ENCODE assay signal across 22 cellular contexts in genomic region chrY:2883561-2883960, GRCh38. TPM values are rescaled to one million over a fixed set of nuclear protein-coding genes. Genes with fewer than 3 reads are reported as not detected.
"Had no signal": no experiment of that assay in that cellular context is flagged by ENCODE, and none has a peak within 500 bp of the region (broad histone marks: within the 10 kb centered on the region; RNA-seq: fewer than 3 reads in every experiment).

No MANE protein-coding gene starts in this region.

- DNase-seq: activated CD4-positive, alpha-beta T cell treated with anti-CD3 and anti-CD28 coated beads for 1 hour; activated CD4-positive, alpha-beta T cell treated with anti-CD3 and anti-CD28 coated beads, Interleukin-2, amount 10 ng/mL, durations not matched to agents 24 days and 14 days; activated CD4-positive, alpha-beta T cell treated with anti-CD3 and anti-CD28 coated beads, Interleukin-2, amount 50 U/mL, for 48 hours; activated CD8-positive, alpha-beta memory T cell treated with anti-CD3 and anti-CD28 coated beads, Interleukin-2, amount 10 ng/mL, durations not matched to agents 7 days and 5 days; activated effector memory CD4-positive, alpha-beta T cell treated with Interleukin-2 at 50 U/mL for 16 hours; activated naive CD4-positive, alpha-beta T cell; activated T-cell treated with anti-CD3 and anti-CD28 coated beads, Interleukin-2, amount 50 U/mL, for 24 hours; amniotic stem cell; body of pancreas; KG1; NCI-H1092 treated with DMSO at 0.1 percent for 48 hours; NCI-H1417 treated with DMSO at 0.1 percent for 48 hours; NCI-H1694; NCI-H2029; NCI-H510A treated with DMSO at 0.1 percent for 48 hours; NCI-H69; NK-92 treated with Interleukin-12 subunit alpha and Interleukin-12 subunit beta, amount 100 ng/mL, for 24 hours; Peyer's patch; SHP77 treated with DMSO at 0.1 percent for 48 hours had no signal

- H3K4me1 ChIP-seq: ascending aorta, body of pancreas, Peyer's patch had no signal

- H3K27me3 ChIP-seq: ascending aorta, body of pancreas, Peyer's patch had no signal

- H3K36me3 ChIP-seq: ascending aorta, Peyer's patch had no signal

- H3K4me3 ChIP-seq: ascending aorta, body of pancreas, Peyer's patch had no signal

- ATAC-seq: activated CD8-positive, alpha-beta memory T cell treated with anti-CD3 and anti-CD28 coated beads, Interleukin-2, amount 10 ng/mL, durations not matched to agents 7 days and 5 days; body of pancreas had no signal

- H3K27ac ChIP-seq: ascending aorta, body of pancreas, Peyer's patch had no signal

RNA-seq across cellular contexts. Expression of gene RPS4Y1, which starts 42.2 kb away (rescaled TPM):
- total RNA-seq: ascending aorta, body of pancreas, MCF 10A, SK-MEL-5 had no signal

RNA-seq across cellular contexts. Expression of gene ZFY, which starts 51.6 kb away (rescaled TPM):
- total RNA-seq: ascending aorta, body of pancreas, MCF 10A, SK-MEL-5 had no signal
